Comparison of ENCODE assay signal across 1 cellular context in genomic region chr17:10316986-10317834, GRCh38.
TF ChIP-seq lines count a peak whose summit lies in the region.

No MANE protein-coding gene starts in this region.

TF ChIP-seq in K562, 482 proteins besides CTCF, POLR2A, EP300 and RAD21 (continued from another document):
- peak; percentile 63 for TF ChIP-seq MGA (IDR thresholded peaks at IDR 0.05)
- TF ChIP-seq TCF15 (CRISPR knock-in tag; IDR thresholded peaks at IDR 0.05), result no peak
- TF ChIP-seq MCM7 (IDR thresholded peaks at IDR 0.05), result no peak
